In genomic region chr16:71630808-71631207, GRCh38 we compare ENCODE assay signal across 28 cellular contexts. TPM values are rescaled to one million over a fixed set of nuclear protein-coding genes. Genes with fewer than 3 reads are reported as not detected.
A peak's percentile ranks its signal among the peaks of the same experiment; 100 is the strongest.
DNase-seq lines count a peak whose midpoint lies in the region; ATAC-seq, FAIRE-seq and TF ChIP-seq lines count a peak whose summit lies in the region.
"Had no signal": no experiment of that assay in that cellular context is flagged by ENCODE, and none has a peak within 500 bp of the region (broad histone marks: within the 10 kb centered on the region; RNA-seq: fewer than 3 reads in every experiment).

No MANE protein-coding gene starts in this region.

- no peaks in the 10 kb centered on the region for H3K9me3 Mint-ChIP-seq in endodermal cell
- H3K9me3 Mint-ChIP-seq: CD4-positive, alpha-beta T cell; GM23338 had no signal

- H3K9ac ChIP-seq in endodermal cell (ENCODE audit: extremely low read depth, low read length, poor library complexity, severe bottlenecking) = no peak overlapping the region
- H3K9ac ChIP-seq: BLaER1, SK-N-SH had no signal

- no peaks in the 10 kb centered on the region for H3K9me3 ChIP-seq in endodermal cell (ENCODE audit: control insufficient read depth, low read length)
- H3K9me3 ChIP-seq: HAP-1, SK-N-SH had no signal

- no peak overlapping the region for H3K27ac Mint-ChIP-seq in endodermal cell
- H3K27ac Mint-ChIP-seq: CD4-positive, alpha-beta T cell; GM23338 had no signal

- ATAC-seq in HG02588 (IDR thresholded peaks at IDR 0.05; ENCODE audit: unreplicated experiment) = no peak
- ATAC-seq: GM23338 had no signal

- H3K36me3 Mint-ChIP-seq in endodermal cell (ENCODE audit: low read depth) = peaks cover 43% of the 10 kb centered on the region

- no peak for TF ChIP-seq POLR2A in GM12892 (IDR thresholded peaks at IDR 0.05; ENCODE audit: low read depth, low read length)

- no peak overlapping the region for H3K4me3 Mint-ChIP-seq in endodermal cell
- H3K4me3 Mint-ChIP-seq: CD4-positive, alpha-beta T cell; GM23338 had no signal

- DNase-seq in SIG-M5 treated with dmso at 0.1 percent for 504 hours (lab: John Stamatoyannopoulos, UW; ENCODE audit: unreplicated experiment) (peak; percentile 42), SIG-M5 (lab: John Stamatoyannopoulos, UW) (no peak), endodermal cell (peak; percentile 16), kidney tubule cell (ENCODE audit: low spot score) (peak; percentile 9), GM12892 (ENCODE audit: insufficient read length) (no peak), NCI-H146 treated with DMSO at 0.1 percent for 48 hours (lab: John Stamatoyannopoulos, UW; ENCODE audit: unreplicated experiment) (no peak), NCI-H2171 treated with DMSO at 0.1 percent for 48 hours (lab: John Stamatoyannopoulos, UW) (no peak)
- DNase-seq: ACHN; CD4-positive, alpha-beta T cell; COR-L47; DND-41; KG1; NCI-H1092 treated with DMSO at 0.1 percent for 48 hours; NCI-H1436 treated with DMSO at 0.1 percent for 48 hours; NCI-H2029; NCI-H524 treated with DMSO at 0.1 percent for 48 hours; NCI-H82; SHP77; SK-N-SH had no signal

- H3K27me3 ChIP-seq in endodermal cell (ENCODE audit: control insufficient read depth, insufficient read depth, low read length, poor library complexity, severe bottlenecking) = peaks cover 24% of the 10 kb centered on the region
- H3K27me3 ChIP-seq: BLaER1 had no signal

- H3K4me1 ChIP-seq in endodermal cell (ENCODE audit: control insufficient read depth, insufficient read depth, low read length) = no peaks in the 10 kb centered on the region

- TF ChIP-seq CTCF in endodermal cell (conservative IDR thresholded peaks at IDR 0.05) = no peak

- no peak overlapping the region for H3K4me3 ChIP-seq in endodermal cell (ENCODE audit: low read length)
- H3K4me3 ChIP-seq: BLaER1, GM23338, HAP-1 had no signal

- no peak overlapping the region for H3K27ac ChIP-seq in endodermal cell (ENCODE audit: low read depth, low read length)
- H3K27ac ChIP-seq: 22Rv1, BLaER1 had no signal

- H3K36me3 ChIP-seq in endodermal cell (ENCODE audit: control insufficient read depth, insufficient read depth, low read length) = no peaks in the 10 kb centered on the region
- H3K36me3 ChIP-seq: BLaER1, HAP-1 had no signal

- no peak for FAIRE-seq in GM12892 (lab: Jason Lieb, UNC)
- FAIRE-seq: GM18507, HTR-8/SVneo had no signal

- WGBS in endodermal cell (ENCODE audit: insufficient coverage in 1 of 2, insufficient read length in 1 of 2), 2 experiments = 91 to 92% methylated on average over 3 to 4 of the region's 4 CpGs

- H3K27me3 Mint-ChIP-seq in endodermal cell (ENCODE audit: insufficient read depth) = peaks cover 13% of the 10 kb centered on the region

- H3K4me1 Mint-ChIP-seq in endodermal cell = peaks cover 6% of the 10 kb centered on the region

RNA-seq across cellular contexts. Expression of gene MARVELD3, which starts 4.8 kb away (rescaled TPM):
- 10 to 100 TPM; 17.6 to 21.8 TPM for total RNA-seq in endodermal cell
- polyA plus RNA-seq in endodermal cell (2013, experiment 1 of 2) = 1.5 TPM
- 1.2 TPM for polyA plus RNA-seq in endodermal cell (2013, experiment 2 of 2)
- 0.17 TPM for polyA plus RNA-seq in GM12892 (2012; ENCODE audit: missing spikeins)
- total RNA-seq: CD4-positive, alpha-beta T cell; OCI-LY7; RPMI7951 had no signal
- polyA plus RNA-seq: SK-N-SH had no signal

RNA-seq across cellular contexts. Expression of gene TAT, which starts 53.9 kb away (rescaled TPM):
- under 1 TPM in 1 of 2 donors, not detected in 1; 0.07 TPM for total RNA-seq in endodermal cell
- polyA plus RNA-seq in endodermal cell (2013, experiment 1 of 2) = not detected
- polyA plus RNA-seq in endodermal cell (2013, experiment 2 of 2) = not detected
- polyA plus RNA-seq in GM12892 (2012; ENCODE audit: missing spikeins) = 0.11 TPM
- total RNA-seq: CD4-positive, alpha-beta T cell; GM23338; OCI-LY7; RPMI7951 had no signal
- polyA plus RNA-seq: SK-N-SH had no signal

Comparison
In these comparisons a context has a peak if more than half of its experiments do, and no peak if none do; other contexts are left out.
1. DNase-seq: peak in SIG-M5 treated with dmso at 0.1 percent for 504 hours (single experiment), endodermal cell (single experiment) and kidney tubule cell (single experiment); none in SIG-M5 (single experiment), GM12892 (single experiment), NCI-H146 treated with DMSO at 0.1 percent for 48 hours (single experiment) and NCI-H2171 treated with DMSO at 0.1 percent for 48 hours (single experiment).